ENCODE assay signal across 1 cellular context in the genomic region with DNA sequence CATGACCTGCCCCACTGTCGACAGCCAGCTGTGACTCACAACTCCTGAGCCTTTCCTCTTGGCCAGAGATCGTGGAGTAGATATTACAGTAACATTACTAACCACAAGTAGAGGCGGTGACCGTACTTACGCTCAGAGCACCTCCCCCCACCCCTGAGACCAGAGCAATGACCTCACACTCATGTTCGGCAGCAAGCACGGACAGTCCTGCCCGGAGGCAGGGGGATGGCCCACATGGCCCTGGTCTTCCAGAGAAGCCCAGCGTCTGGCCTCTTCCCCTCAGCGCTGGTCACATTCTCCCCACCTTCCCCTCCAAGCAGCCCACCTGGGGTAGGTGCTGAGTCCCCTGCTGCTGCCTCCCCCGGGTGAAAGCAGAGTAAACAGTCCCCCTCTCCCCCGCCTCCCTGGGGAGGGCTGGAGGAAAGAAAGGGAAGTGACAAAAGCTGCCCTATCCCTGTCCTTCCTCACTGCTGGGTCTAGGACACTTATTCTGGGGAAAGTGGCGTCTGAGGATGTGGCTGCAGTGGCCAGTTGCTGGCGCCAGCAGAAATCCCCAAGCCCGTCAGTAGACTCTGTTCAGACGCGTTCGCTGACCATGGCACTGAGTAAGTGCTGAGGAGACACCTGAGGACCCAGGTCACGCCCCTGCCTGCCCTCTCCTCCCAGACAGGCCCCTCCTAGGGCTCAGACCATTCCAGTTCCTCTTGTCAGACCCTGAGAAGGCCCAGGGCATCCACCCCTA.
TF ChIP-seq lines count a peak whose summit lies in the region.

No MANE protein-coding gene starts in this region.

TF ChIP-seq in HepG2, 621 proteins besides CTCF, POLR2A, EP300 and RAD21 (continued from another document):
- TF ChIP-seq, protein P1, sequence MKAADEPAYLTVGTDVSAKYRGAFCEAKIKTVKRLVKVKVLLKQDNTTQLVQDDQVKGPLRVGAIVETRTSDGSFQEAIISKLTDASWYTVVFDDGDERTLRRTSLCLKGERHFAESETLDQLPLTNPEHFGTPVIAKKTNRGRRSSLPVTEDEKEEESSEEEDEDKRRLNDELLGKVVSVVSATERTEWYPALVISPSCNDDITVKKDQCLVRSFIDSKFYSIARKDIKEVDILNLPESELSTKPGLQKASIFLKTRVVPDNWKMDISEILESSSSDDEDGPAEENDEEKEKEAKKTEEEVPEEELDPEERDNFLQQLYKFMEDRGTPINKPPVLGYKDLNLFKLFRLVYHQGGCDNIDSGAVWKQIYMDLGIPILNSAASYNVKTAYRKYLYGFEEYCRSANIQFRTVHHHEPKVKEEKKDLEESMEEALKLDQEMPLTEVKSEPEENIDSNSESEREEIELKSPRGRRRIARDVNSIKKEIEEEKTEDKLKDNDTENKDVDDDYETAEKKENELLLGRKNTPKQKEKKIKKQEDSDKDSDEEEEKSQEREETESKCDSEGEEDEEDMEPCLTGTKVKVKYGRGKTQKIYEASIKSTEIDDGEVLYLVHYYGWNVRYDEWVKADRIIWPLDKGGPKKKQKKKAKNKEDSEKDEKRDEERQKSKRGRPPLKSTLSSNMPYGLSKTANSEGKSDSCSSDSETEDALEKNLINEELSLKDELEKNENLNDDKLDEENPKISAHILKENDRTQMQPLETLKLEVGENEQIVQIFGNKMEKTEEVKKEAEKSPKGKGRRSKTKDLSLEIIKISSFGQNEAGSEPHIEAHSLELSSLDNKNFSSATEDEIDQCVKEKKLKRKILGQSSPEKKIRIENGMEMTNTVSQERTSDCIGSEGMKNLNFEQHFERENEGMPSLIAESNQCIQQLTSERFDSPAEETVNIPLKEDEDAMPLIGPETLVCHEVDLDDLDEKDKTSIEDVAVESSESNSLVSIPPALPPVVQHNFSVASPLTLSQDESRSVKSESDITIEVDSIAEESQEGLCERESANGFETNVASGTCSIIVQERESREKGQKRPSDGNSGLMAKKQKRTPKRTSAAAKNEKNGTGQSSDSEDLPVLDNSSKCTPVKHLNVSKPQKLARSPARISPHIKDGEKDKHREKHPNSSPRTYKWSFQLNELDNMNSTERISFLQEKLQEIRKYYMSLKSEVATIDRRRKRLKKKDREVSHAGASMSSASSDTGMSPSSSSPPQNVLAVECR (CRISPR knock-in tag; IDR thresholded peaks at IDR 0.05; ENCODE audit: borderline replicate concordance), result peak; percentile 40; the same call in 1 of the 2 replicates
- TF ChIP-seq, protein P2, sequence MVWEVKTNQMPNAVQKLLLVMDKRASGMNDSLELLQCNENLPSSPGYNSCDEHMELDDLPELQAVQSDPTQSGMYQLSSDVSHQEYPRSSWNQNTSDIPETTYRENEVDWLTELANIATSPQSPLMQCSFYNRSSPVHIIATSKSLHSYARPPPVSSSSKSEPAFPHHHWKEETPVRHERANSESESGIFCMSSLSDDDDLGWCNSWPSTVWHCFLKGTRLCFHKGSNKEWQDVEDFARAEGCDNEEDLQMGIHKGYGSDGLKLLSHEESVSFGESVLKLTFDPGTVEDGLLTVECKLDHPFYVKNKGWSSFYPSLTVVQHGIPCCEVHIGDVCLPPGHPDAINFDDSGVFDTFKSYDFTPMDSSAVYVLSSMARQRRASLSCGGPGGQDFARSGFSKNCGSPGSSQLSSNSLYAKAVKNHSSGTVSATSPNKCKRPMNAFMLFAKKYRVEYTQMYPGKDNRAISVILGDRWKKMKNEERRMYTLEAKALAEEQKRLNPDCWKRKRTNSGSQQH (CRISPR knock-in tag; IDR thresholded peaks at IDR 0.05; ENCODE audit: low read depth), result no peak; the same call in 1 of the 2 replicates
- TF ChIP-seq, protein P3, sequence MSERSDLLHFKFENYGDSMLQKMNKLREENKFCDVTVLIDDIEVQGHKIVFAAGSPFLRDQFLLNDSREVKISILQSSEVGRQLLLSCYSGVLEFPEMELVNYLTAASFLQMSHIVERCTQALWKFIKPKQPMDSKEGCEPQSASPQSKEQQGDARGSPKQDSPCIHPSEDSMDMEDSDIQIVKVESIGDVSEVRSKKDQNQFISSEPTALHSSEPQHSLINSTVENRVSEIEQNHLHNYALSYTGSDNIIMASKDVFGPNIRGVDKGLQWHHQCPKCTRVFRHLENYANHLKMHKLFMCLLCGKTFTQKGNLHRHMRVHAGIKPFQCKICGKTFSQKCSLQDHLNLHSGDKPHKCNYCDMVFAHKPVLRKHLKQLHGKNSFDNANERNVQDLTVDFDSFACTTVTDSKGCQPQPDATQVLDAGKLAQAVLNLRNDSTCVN (CRISPR knock-in tag; IDR thresholded peaks at IDR 0.05; ENCODE audit: borderline replicate concordance), result 0 out of 2 replicates have a peak, but pooled peaks have one; percentile 62
- peak; percentile 59; the same call in 1 of the 2 replicates for TF ChIP-seq ZKSCAN5 (CRISPR knock-in tag; IDR thresholded peaks at IDR 0.05)
- peak; percentile 26; the same call in 1 of the 2 replicates for TF ChIP-seq MEIS2 (CRISPR knock-in tag; IDR thresholded peaks at IDR 0.05)
- peak; percentile 47 for TF ChIP-seq KDM6A (CRISPR knock-in tag; IDR thresholded peaks at IDR 0.05; ENCODE audit: low read depth)
- TF ChIP-seq, protein P4, sequence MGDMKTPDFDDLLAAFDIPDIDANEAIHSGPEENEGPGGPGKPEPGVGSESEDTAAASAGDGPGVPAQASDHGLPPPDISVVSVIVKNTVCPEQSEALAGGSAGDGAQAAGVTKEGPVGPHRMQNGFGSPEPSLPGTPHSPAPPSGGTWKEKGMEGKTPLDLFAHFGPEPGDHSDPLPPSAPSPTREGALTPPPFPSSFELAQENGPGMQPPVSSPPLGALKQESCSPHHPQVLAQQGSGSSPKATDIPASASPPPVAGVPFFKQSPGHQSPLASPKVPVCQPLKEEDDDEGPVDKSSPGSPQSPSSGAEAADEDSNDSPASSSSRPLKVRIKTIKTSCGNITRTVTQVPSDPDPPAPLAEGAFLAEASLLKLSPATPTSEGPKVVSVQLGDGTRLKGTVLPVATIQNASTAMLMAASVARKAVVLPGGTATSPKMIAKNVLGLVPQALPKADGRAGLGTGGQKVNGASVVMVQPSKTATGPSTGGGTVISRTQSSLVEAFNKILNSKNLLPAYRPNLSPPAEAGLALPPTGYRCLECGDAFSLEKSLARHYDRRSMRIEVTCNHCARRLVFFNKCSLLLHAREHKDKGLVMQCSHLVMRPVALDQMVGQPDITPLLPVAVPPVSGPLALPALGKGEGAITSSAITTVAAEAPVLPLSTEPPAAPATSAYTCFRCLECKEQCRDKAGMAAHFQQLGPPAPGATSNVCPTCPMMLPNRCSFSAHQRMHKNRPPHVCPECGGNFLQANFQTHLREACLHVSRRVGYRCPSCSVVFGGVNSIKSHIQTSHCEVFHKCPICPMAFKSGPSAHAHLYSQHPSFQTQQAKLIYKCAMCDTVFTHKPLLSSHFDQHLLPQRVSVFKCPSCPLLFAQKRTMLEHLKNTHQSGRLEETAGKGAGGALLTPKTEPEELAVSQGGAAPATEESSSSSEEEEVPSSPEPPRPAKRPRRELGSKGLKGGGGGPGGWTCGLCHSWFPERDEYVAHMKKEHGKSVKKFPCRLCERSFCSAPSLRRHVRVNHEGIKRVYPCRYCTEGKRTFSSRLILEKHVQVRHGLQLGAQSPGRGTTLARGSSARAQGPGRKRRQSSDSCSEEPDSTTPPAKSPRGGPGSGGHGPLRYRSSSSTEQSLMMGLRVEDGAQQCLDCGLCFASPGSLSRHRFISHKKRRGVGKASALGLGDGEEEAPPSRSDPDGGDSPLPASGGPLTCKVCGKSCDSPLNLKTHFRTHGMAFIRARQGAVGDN (CRISPR knock-in tag; IDR thresholded peaks at IDR 0.05), result peak; percentile 98
- TF ChIP-seq MYC (CRISPR knock-in tag; IDR thresholded peaks at IDR 0.05; ENCODE audit: borderline replicate concordance), result peak; percentile 58; the same call in 1 of the 2 replicates
- TF ChIP-seq PRPF4 (IDR thresholded peaks at IDR 0.05; ENCODE audit: low read depth, low read length, poor library complexity, severe bottlenecking), result no peak
- no peak for TF ChIP-seq MTF1 (CRISPR knock-in tag; IDR thresholded peaks at IDR 0.05)
- peak; percentile 81; the same call in 1 of the 2 replicates for TF ChIP-seq MIER3 (CRISPR knock-in tag; IDR thresholded peaks at IDR 0.05; ENCODE audit: borderline replicate concordance)
- no peak for TF ChIP-seq ZMYM4 (CRISPR knock-in tag; IDR thresholded peaks at IDR 0.05)
- TF ChIP-seq, protein P5, sequence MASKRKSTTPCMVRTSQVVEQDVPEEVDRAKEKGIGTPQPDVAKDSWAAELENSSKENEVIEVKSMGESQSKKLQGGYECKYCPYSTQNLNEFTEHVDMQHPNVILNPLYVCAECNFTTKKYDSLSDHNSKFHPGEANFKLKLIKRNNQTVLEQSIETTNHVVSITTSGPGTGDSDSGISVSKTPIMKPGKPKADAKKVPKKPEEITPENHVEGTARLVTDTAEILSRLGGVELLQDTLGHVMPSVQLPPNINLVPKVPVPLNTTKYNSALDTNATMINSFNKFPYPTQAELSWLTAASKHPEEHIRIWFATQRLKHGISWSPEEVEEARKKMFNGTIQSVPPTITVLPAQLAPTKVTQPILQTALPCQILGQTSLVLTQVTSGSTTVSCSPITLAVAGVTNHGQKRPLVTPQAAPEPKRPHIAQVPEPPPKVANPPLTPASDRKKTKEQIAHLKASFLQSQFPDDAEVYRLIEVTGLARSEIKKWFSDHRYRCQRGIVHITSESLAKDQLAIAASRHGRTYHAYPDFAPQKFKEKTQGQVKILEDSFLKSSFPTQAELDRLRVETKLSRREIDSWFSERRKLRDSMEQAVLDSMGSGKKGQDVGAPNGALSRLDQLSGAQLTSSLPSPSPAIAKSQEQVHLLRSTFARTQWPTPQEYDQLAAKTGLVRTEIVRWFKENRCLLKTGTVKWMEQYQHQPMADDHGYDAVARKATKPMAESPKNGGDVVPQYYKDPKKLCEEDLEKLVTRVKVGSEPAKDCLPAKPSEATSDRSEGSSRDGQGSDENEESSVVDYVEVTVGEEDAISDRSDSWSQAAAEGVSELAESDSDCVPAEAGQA (IDR thresholded peaks at IDR 0.05; ENCODE audit: low read depth), result no peak
- TF ChIP-seq, protein P5 (CRISPR knock-in tag; IDR thresholded peaks at IDR 0.05; ENCODE audit: borderline replicate concordance), result no peak
- TF ChIP-seq ZNF292 (CRISPR knock-in tag; IDR thresholded peaks at IDR 0.05; ENCODE audit: borderline replicate concordance, low read depth), result 0 out of 2 replicates have a peak, but pooled peaks have one; percentile 68
- TF ChIP-seq MED1 (CRISPR knock-in tag; IDR thresholded peaks at IDR 0.05), result peak; percentile 73
